Comparison of ENCODE assay signal across 1 cellular context in genomic region chr9:135907446-135908333, GRCh38.
TF ChIP-seq lines count a peak whose summit lies in the region.

Gene CAMSAP1, minus strand, starts transcription at chr9:135907546. Its CDS starts 387 bp downstream, at chr9:135907159.

TF ChIP-seq in WTC11, 78 proteins besides CTCF, POLR2A, EP300 and RAD21 (continued from another document):
- TF ChIP-seq, protein P1, sequence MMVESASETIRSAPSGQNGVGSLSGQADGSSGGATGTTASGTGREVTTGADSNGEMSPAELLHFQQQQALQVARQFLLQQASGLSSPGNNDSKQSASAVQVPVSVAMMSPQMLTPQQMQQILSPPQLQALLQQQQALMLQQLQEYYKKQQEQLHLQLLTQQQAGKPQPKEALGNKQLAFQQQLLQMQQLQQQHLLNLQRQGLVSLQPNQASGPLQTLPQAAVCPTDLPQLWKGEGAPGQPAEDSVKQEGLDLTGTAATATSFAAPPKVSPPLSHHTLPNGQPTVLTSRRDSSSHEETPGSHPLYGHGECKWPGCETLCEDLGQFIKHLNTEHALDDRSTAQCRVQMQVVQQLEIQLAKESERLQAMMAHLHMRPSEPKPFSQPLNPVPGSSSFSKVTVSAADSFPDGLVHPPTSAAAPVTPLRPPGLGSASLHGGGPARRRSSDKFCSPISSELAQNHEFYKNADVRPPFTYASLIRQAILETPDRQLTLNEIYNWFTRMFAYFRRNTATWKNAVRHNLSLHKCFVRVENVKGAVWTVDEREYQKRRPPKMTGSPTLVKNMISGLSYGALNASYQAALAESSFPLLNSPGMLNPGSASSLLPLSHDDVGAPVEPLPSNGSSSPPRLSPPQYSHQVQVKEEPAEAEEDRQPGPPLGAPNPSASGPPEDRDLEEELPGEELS (CRISPR knock-in tag; IDR thresholded peaks at IDR 0.05) = 0 out of 2 replicates have a peak, but pooled peaks have one; percentile 83
- TF ChIP-seq, protein P2, sequence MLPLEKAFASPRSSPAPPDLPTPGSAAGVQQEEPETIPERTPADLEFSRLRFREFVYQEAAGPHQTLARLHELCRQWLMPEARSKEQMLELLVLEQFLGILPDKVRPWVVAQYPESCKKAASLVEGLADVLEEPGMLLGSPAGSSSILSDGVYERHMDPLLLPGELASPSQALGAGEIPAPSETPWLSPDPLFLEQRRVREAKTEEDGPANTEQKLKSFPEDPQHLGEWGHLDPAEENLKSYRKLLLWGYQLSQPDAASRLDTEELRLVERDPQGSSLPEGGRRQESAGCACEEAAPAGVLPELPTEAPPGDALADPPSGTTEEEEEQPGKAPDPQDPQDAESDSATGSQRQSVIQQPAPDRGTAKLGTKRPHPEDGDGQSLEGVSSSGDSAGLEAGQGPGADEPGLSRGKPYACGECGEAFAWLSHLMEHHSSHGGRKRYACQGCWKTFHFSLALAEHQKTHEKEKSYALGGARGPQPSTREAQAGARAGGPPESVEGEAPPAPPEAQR (CRISPR knock-in tag; IDR thresholded peaks at IDR 0.05) = no peak
- TF ChIP-seq ZNF138 (CRISPR knock-in tag; conservative IDR thresholded peaks at IDR 0.05) (no peak), ETV6 (CRISPR knock-in tag; IDR thresholded peaks at IDR 0.05) (peak; percentile 79), ATF6 (CRISPR knock-in tag; IDR thresholded peaks at IDR 0.05) (no peak), ELF4 (CRISPR knock-in tag; IDR thresholded peaks at IDR 0.05; ENCODE audit: low read depth) (0 out of 2 replicates have a peak, but pooled peaks have one; percentile 57), IRF1 (CRISPR knock-in tag; IDR thresholded peaks at IDR 0.05) (peak; percentile 48; the same call in 1 of the 2 replicates), ZBTB21 (CRISPR knock-in tag; IDR thresholded peaks at IDR 0.05; ENCODE audit: borderline replicate concordance) (peak; percentile 30; the same call in 1 of the 2 replicates), TP53 (CRISPR knock-in tag; IDR thresholded peaks at IDR 0.05) (peak; percentile 74; the same call in 1 of the 2 replicates), NFE2L1 (CRISPR knock-in tag; IDR thresholded peaks at IDR 0.05) (0 out of 2 replicates have a peak, but pooled peaks have one; percentile 13), JUN (CRISPR knock-in tag; IDR thresholded peaks at IDR 0.05) (0 out of 2 replicates have a peak, but pooled peaks have one; percentile 32), NR2C2 (CRISPR knock-in tag; IDR thresholded peaks at IDR 0.05) (no peak), CBFB (CRISPR knock-in tag; IDR thresholded peaks at IDR 0.05; ENCODE audit: low read depth) (0 out of 2 replicates have a peak, but pooled peaks have one; percentile 52), PRDM15 (CRISPR knock-in tag; IDR thresholded peaks at IDR 0.05) (no peak), CREM (CRISPR knock-in tag; IDR thresholded peaks at IDR 0.05) (peak; percentile 64; the same call in 1 of the 2 replicates), RORB (CRISPR knock-in tag; IDR thresholded peaks at IDR 0.05) (no peak), SP1 (CRISPR knock-in tag; conservative IDR thresholded peaks at IDR 0.05) (peak; percentile 68), ZNF423 (CRISPR knock-in tag; IDR thresholded peaks at IDR 0.05) (peak; percentile 48; the same call in 1 of the 2 replicates), E2F5 (CRISPR knock-in tag; IDR thresholded peaks at IDR 0.05) (peak; percentile 59; the same call in 1 of the 2 replicates), JAZF1 (CRISPR knock-in tag; IDR thresholded peaks at IDR 0.05) (no peak), TCF7 (CRISPR knock-in tag; IDR thresholded peaks at IDR 0.05; ENCODE audit: low read depth) (no peak), SOX15 (CRISPR knock-in tag; IDR thresholded peaks at IDR 0.05) (no peak), ATF1 (CRISPR knock-in tag; IDR thresholded peaks at IDR 0.05) (no peak)
- TF ChIP-seq, protein P3, sequence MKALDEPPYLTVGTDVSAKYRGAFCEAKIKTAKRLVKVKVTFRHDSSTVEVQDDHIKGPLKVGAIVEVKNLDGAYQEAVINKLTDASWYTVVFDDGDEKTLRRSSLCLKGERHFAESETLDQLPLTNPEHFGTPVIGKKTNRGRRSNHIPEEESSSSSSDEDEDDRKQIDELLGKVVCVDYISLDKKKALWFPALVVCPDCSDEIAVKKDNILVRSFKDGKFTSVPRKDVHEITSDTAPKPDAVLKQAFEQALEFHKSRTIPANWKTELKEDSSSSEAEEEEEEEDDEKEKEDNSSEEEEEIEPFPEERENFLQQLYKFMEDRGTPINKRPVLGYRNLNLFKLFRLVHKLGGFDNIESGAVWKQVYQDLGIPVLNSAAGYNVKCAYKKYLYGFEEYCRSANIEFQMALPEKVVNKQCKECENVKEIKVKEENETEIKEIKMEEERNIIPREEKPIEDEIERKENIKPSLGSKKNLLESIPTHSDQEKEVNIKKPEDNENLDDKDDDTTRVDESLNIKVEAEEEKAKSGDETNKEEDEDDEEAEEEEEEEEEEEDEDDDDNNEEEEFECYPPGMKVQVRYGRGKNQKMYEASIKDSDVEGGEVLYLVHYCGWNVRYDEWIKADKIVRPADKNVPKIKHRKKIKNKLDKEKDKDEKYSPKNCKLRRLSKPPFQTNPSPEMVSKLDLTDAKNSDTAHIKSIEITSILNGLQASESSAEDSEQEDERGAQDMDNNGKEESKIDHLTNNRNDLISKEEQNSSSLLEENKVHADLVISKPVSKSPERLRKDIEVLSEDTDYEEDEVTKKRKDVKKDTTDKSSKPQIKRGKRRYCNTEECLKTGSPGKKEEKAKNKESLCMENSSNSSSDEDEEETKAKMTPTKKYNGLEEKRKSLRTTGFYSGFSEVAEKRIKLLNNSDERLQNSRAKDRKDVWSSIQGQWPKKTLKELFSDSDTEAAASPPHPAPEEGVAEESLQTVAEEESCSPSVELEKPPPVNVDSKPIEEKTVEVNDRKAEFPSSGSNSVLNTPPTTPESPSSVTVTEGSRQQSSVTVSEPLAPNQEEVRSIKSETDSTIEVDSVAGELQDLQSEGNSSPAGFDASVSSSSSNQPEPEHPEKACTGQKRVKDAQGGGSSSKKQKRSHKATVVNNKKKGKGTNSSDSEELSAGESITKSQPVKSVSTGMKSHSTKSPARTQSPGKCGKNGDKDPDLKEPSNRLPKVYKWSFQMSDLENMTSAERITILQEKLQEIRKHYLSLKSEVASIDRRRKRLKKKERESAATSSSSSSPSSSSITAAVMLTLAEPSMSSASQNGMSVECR (CRISPR knock-in tag; IDR thresholded peaks at IDR 0.05; ENCODE audit: borderline replicate concordance) = peak; percentile 61; the same call in 1 of the 2 replicates
- TF ChIP-seq, protein P4, sequence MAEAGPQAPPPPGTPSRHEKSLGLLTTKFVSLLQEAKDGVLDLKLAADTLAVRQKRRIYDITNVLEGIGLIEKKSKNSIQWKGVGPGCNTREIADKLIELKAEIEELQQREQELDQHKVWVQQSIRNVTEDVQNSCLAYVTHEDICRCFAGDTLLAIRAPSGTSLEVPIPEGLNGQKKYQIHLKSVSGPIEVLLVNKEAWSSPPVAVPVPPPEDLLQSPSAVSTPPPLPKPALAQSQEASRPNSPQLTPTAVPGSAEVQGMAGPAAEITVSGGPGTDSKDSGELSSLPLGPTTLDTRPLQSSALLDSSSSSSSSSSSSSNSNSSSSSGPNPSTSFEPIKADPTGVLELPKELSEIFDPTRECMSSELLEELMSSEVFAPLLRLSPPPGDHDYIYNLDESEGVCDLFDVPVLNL (CRISPR knock-in tag; IDR thresholded peaks at IDR 0.05; ENCODE audit: borderline replicate concordance, low read depth) = no peak
- TF ChIP-seq, protein P5, sequence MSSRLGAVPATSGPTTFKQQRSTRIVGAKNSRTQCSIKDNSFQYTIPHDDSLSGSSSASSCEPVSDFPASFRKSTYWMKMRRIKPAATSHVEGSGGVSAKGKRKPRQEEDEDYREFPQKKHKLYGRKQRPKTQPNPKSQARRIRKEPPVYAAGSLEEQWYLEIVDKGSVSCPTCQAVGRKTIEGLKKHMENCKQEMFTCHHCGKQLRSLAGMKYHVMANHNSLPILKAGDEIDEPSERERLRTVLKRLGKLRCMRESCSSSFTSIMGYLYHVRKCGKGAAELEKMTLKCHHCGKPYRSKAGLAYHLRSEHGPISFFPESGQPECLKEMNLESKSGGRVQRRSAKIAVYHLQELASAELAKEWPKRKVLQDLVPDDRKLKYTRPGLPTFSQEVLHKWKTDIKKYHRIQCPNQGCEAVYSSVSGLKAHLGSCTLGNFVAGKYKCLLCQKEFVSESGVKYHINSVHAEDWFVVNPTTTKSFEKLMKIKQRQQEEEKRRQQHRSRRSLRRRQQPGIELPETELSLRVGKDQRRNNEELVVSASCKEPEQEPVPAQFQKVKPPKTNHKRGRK (CRISPR knock-in tag; IDR thresholded peaks at IDR 0.05; ENCODE audit: borderline replicate concordance) = no peak
- TF ChIP-seq, protein P6, sequence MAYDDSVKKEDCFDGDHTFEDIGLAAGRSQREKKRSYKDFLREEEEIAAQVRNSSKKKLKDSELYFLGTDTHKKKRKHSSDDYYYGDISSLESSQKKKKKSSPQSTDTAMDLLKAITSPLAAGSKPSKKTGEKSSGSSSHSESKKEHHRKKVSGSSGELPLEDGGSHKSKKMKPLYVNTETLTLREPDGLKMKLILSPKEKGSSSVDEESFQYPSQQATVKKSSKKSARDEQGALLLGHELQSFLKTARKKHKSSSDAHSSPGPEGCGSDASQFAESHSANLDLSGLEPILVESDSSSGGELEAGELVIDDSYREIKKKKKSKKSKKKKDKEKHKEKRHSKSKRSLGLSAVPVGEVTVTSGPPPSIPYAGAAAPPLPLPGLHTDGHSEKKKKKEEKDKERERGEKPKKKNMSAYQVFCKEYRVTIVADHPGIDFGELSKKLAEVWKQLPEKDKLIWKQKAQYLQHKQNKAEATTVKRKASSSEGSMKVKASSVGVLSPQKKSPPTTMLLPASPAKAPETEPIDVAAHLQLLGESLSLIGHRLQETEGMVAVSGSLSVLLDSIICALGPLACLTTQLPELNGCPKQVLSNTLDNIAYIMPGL (CRISPR knock-in tag; IDR thresholded peaks at IDR 0.05) = no peak; the same call in 1 of the 2 replicates
